In genomic region chr7:155644178-155644970, GRCh38 we compare ENCODE assay signal across 8 cellular contexts. TPM values are rescaled to one million over a fixed set of nuclear protein-coding genes. Genes with fewer than 3 reads are reported as not detected.
DNase-seq lines count a peak whose midpoint lies in the region; ATAC-seq and TF ChIP-seq lines count a peak whose summit lies in the region.

A gene with protein sequence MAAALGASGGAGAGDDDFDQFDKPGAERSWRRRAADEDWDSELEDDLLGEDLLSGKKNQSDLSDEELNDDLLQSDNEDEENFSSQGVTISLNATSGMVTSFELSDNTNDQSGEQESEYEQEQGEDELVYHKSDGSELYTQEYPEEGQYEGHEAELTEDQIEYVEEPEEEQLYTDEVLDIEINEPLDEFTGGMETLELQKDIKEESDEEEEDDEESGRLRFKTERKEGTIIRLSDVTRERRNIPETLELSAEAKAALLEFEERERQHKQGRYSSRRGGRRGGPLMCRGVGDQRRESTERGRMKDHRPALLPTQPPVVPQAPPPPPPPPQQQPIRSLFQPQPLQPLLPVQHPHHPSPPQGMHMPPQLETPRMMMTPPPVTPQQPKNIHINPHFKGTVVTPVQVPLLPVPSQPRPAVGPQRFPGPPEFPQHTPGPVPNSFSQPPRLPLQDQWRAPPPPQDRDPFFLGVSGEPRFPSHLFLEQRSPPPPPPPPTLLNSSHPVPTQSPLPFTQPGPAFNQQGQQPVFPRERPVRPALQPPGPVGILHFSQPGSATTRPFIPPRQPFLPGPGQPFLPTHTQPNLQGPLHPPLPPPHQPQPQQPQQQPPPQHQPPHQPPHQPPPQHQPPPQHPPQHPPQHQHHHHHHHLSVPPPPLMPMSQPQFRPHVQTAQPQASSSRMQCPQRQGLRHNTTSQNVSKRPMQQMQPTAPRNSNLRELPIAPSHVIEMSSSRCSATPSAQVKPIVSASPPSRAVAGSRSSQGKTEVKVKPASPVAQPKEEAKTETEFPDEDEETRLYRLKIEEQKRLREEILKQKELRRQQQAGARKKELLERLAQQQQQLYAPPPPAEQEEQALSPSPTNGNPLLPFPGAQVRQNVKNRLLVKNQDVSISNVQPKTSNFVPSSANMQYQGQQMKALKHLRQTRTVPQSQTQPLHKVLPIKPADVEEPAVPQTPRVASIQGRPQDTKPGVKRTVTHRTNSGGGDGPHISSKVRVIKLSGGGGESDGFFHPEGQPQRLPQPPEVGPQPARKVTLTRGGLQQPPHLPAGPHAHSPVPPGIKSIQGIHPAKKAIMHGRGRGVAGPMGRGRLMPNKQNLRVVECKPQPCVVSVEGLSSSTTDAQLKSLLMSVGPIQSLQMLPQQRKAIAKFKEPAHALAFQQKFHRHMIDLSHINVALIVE (plus strand): TSS chr7:155644661. CDS start chr7:155644877, 216 bp downstream.

- CTCF ChIA-PET in activated CD8-positive, alpha-beta memory T cell treated with anti-CD3 and anti-CD28 coated beads, Interleukin-2, amount 10 ng/mL, durations not matched to agents 7 days and 5 days (lab: Charles Lee): interaction anchor here (0.9 to 1.6 kb wide), 6 partner anchors 26 to 124 kb away, joined by 3 to 16 read pairs (median 4); no protein-coding TSS in a partner anchor

- H3K9me3 ChIP-seq in NT2/D1 (ENCODE audit: insufficient read depth, low read length) (peaks cover 36% of the 10 kb centered on the region), endodermal cell (ENCODE audit: control insufficient read depth, low read length) (peaks cover 62% of the 10 kb centered on the region)

- 0% methylated on average over 29 to 85 of the region's 85 CpGs for WGBS in endodermal cell (ENCODE audit: insufficient coverage in 1 of 2, insufficient read length in 1 of 2), 2 experiments

- H3K27me3 ChIP-seq in NT2/D1 (ENCODE audit: insufficient read depth, insufficient read length): no peaks in the 10 kb centered on the region
- no peaks in the 10 kb centered on the region for H3K27me3 ChIP-seq in endodermal cell (ENCODE audit: control insufficient read depth, insufficient read depth, low read length, poor library complexity, severe bottlenecking)

- no peaks in the 10 kb centered on the region for H3K27me3 Mint-ChIP-seq in activated CD8-positive, alpha-beta memory T cell treated with anti-CD3 and anti-CD28 coated beads, Interleukin-2, amount 10 ng/mL, durations not matched to agents 7 days and 5 days
- peaks cover 2% of the 10 kb centered on the region for H3K27me3 Mint-ChIP-seq in endodermal cell (ENCODE audit: insufficient read depth)

- DNase-seq in COR-L47 (lab: John Stamatoyannopoulos, UW) (peak; percentile 76), HT-29 (ENCODE audit: low spot score) (peak; percentile 93), NT2/D1 (ENCODE audit: low read depth, low spot score) (peak; percentile 68), endodermal cell (peak; percentile 93), mesenteric fat pad (ENCODE audit: low spot score) (peak; percentile 92)
- peak; percentile 85 for DNase-seq in activated CD8-positive, alpha-beta memory T cell treated with anti-CD3 and anti-CD28 coated beads, Interleukin-2, amount 10 ng/mL, durations not matched to agents 7 days and 5 days
- DNase-seq in stimulated activated CD8-positive, alpha-beta memory T cell treated with anti-CD3 and anti-CD28 coated beads, Interleukin-15, amount 100 ng/mL, for 1 hour (ENCODE audit: low read depth): peak; percentile 53

- H3K4me3 ChIP-seq in NT2/D1 (ENCODE audit: insufficient read length, low read depth) (peak within 1 kb of the TSS; percentile 89), endodermal cell (ENCODE audit: low read length) (peak within 1 kb of the TSS; percentile 96)

- peak; percentile 75 for ATAC-seq in GM21360 (IDR thresholded peaks at IDR 0.05; ENCODE audit: unreplicated experiment)
- ATAC-seq in activated CD8-positive, alpha-beta memory T cell treated with anti-CD3 and anti-CD28 coated beads, Interleukin-2, amount 10 ng/mL, durations not matched to agents 7 days and 5 days: peak; percentile 84

- H3K36me3 ChIP-seq in NT2/D1 (ENCODE audit: insufficient read depth, insufficient read length, low read length): peaks cover 42% of the 10 kb centered on the region
- H3K36me3 ChIP-seq in endodermal cell (ENCODE audit: control insufficient read depth, insufficient read depth, low read length): peaks cover 61% of the 10 kb centered on the region

- peak within 1 kb of the TSS; percentile 86 for H3K4me3 Mint-ChIP-seq in activated CD8-positive, alpha-beta memory T cell treated with anti-CD3 and anti-CD28 coated beads, Interleukin-2, amount 10 ng/mL, durations not matched to agents 7 days and 5 days
- peak within 1 kb of the TSS; percentile 85 for H3K4me3 Mint-ChIP-seq in endodermal cell

- H3K9me3 Mint-ChIP-seq in activated CD8-positive, alpha-beta memory T cell treated with anti-CD3 and anti-CD28 coated beads, Interleukin-2, amount 10 ng/mL, durations not matched to agents 7 days and 5 days (ENCODE audit: low read depth): peaks cover 12% of the 10 kb centered on the region
- H3K9me3 Mint-ChIP-seq in endodermal cell: peaks cover 56% of the 10 kb centered on the region

- H3K9ac ChIP-seq in NT2/D1 (ENCODE audit: insufficient read length, low read depth): peak within 1 kb of the TSS; percentile 97
- H3K9ac ChIP-seq in endodermal cell (ENCODE audit: extremely low read depth, low read length, poor library complexity, severe bottlenecking): peak within 1 kb of the TSS; percentile 88

- H3K27ac ChIP-seq in endodermal cell (ENCODE audit: low read depth, low read length): peak within 1 kb of the TSS; percentile 95

- no peaks in the 10 kb centered on the region for H3K4me1 ChIP-seq in NT2/D1 (ENCODE audit: insufficient read depth, insufficient read length)
- H3K4me1 ChIP-seq in endodermal cell (ENCODE audit: control insufficient read depth, insufficient read depth, low read length): no peaks in the 10 kb centered on the region

- TF ChIP-seq CTCF in endodermal cell (conservative IDR thresholded peaks at IDR 0.05): no peak

- peaks cover 70% of the 10 kb centered on the region for H3K36me3 Mint-ChIP-seq in activated CD8-positive, alpha-beta memory T cell treated with anti-CD3 and anti-CD28 coated beads, Interleukin-2, amount 10 ng/mL, durations not matched to agents 7 days and 5 days
- H3K36me3 Mint-ChIP-seq in endodermal cell (ENCODE audit: low read depth): peaks cover 72% of the 10 kb centered on the region

- peaks cover 42% of the 10 kb centered on the region for H3K4me1 Mint-ChIP-seq in activated CD8-positive, alpha-beta memory T cell treated with anti-CD3 and anti-CD28 coated beads, Interleukin-2, amount 10 ng/mL, durations not matched to agents 7 days and 5 days
- peaks cover 19% of the 10 kb centered on the region for H3K4me1 Mint-ChIP-seq in endodermal cell

- H3K27ac Mint-ChIP-seq in activated CD8-positive, alpha-beta memory T cell treated with anti-CD3 and anti-CD28 coated beads, Interleukin-2, amount 10 ng/mL, durations not matched to agents 7 days and 5 days: peak within 1 kb of the TSS; percentile 98
- H3K27ac Mint-ChIP-seq in endodermal cell: peak within 1 kb of the TSS; percentile 96

RNA-seq across cellular contexts. Expression of the gene that starts here (rescaled TPM):
- 36.6 and 45.2 TPM in 2 replicates for total RNA-seq in HT-29 (2014; rRNA removed; shearing (Covaris generic))
- 100 to 1,000 TPM in 1 of 2 experiments, 10 to 100 TPM in 1; 75.6 to 102 TPM for total RNA-seq in activated CD8-positive, alpha-beta memory T cell treated with anti-CD3 and anti-CD28 coated beads, Interleukin-2, amount 10 ng/mL, durations not matched to agents 7 days and 5 days
- 10 to 100 TPM; 86.8 to 87.1 TPM for total RNA-seq in endodermal cell
- polyA plus RNA-seq in endodermal cell (2013, experiment 1 of 2): 45.7 TPM
- 47.6 TPM for polyA plus RNA-seq in endodermal cell (2013, experiment 2 of 2)
- 43.7 TPM for total RNA-seq in mesenteric fat pad

Comparison
In these comparisons a context has a peak if more than half of its experiments do, and no peak if none do; other contexts are left out.
1. Peak in every context shown above with its lines: DNase-seq, ATAC-seq, H3K4me3 ChIP-seq and H3K27ac ChIP-seq.